In genomic region chr20:17701826-17702225, GRCh38 we compare ENCODE assay signal across 9 cellular contexts. TPM values are rescaled to one million over a fixed set of nuclear protein-coding genes. Genes with fewer than 3 reads are reported as not detected.
"Had no signal": no experiment of that assay in that cellular context is flagged by ENCODE, and none has a peak within 500 bp of the region (broad histone marks: within the 10 kb centered on the region; RNA-seq: fewer than 3 reads in every experiment).

No MANE protein-coding gene starts in this region.

- DNase-seq: GDM1, GF-D8 had no signal

- FAIRE-seq: G401.6, GM12878, GM12891, GM12892, GM18507, GM19239 had no signal

- H3K4me3 ChIP-seq: GM12878 had no signal

- ATAC-seq: GM12878 had no signal

RNA-seq across cellular contexts. Expression of gene BANF2, which starts 2.1 kb away (rescaled TPM):
- total RNA-seq: G401, GM12878 had no signal
